15 cellular contexts compared by ENCODE assay signal in the genomic region with DNA sequence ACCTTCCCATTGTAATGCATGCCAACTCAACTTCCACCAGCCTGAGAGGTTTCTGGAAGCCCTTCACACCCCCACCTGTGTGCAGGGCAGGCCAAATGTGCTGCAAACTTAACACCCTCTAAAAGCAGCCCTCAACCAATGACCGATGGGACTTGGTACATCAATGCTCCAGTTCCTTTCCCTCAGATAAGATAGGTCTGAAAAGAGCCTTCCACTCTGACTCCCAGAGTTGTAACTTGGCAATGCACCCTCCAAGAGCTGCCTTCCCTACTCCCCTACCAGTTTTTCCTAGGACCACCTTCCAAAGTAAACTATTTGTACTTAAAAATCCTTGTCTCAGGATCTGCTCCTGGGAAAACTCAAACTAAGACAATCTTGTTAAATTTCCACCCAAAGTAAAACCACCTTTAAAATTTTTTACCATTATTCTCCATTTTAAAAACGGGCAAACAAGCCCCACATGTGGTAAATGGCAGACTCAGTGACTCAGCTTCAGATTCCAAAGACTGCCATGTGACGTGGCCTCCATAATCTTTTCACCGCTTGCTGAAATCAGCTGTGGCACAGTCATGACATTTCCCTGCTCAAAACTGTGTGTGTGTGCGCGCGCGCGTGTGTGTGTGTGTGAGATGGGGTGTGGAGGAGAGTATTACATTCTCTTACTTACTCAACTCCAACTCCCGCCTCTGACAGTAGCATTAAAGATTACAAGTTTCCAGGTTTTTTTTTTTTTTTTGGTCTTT. TPM values are rescaled to one million over a fixed set of nuclear protein-coding genes. Genes with fewer than 3 reads are reported as not detected.
DNase-seq lines count a peak whose midpoint lies in the region; ATAC-seq and TF ChIP-seq lines count a peak whose summit lies in the region.
"Had no signal": no experiment of that assay in that cellular context is flagged by ENCODE, and none has a peak within 500 bp of the region (broad histone marks: within the 10 kb centered on the region; RNA-seq: fewer than 3 reads in every experiment).

No MANE protein-coding gene starts in this region.

- H3K27ac Mint-ChIP-seq in activated naive CD8-positive, alpha-beta T cell treated with anti-CD3 and anti-CD28 coated beads, Interleukin-2, amount 50 U/mL, for 24 hours: peak overlapping the region; percentile 68

- peaks cover 13% of the 10 kb centered on the region for H3K36me3 ChIP-seq in effector memory CD4-positive, alpha-beta T cell (ENCODE audit: control insufficient read depth, insufficient read depth, low read length)
- H3K36me3 ChIP-seq: breast epithelium, SJSA1 had no signal

- no peaks in the 10 kb centered on the region for H3K9me3 Mint-ChIP-seq in activated naive CD8-positive, alpha-beta T cell treated with anti-CD3 and anti-CD28 coated beads, Interleukin-2, amount 50 U/mL, for 24 hours
- H3K9me3 Mint-ChIP-seq: neural crest cell had no signal

- H3K4me3 Mint-ChIP-seq in activated naive CD8-positive, alpha-beta T cell treated with anti-CD3 and anti-CD28 coated beads, Interleukin-2, amount 50 U/mL, for 24 hours: no peak overlapping the region
- H3K4me3 Mint-ChIP-seq: neural crest cell had no signal

- peaks cover 69% of the 10 kb centered on the region for H3K36me3 Mint-ChIP-seq in activated naive CD8-positive, alpha-beta T cell treated with anti-CD3 and anti-CD28 coated beads, Interleukin-2, amount 50 U/mL, for 24 hours (ENCODE audit: low read depth)

- peak; percentile 47 for ATAC-seq in activated naive CD8-positive, alpha-beta T cell treated with anti-CD3 and anti-CD28 coated beads, Interleukin-2, amount 50 U/mL, for 24 hours

- in situ Hi-C loops in GM13976 (cut with MboI; ENCODE audit: low sequenced_read_pairs, unreplicated experiment): no loop called here

- peaks cover 20% of the 10 kb centered on the region for H3K4me1 ChIP-seq in effector memory CD4-positive, alpha-beta T cell (ENCODE audit: control insufficient read depth, insufficient read depth, low read length, poor library complexity, severe bottlenecking)
- H3K4me1 ChIP-seq: breast epithelium, SJSA1 had no signal

- no peak overlapping the region for H3K4me3 ChIP-seq in effector memory CD4-positive, alpha-beta T cell (ENCODE audit: insufficient read depth, low read depth, low read length, poor library complexity, severe bottlenecking)
- H3K4me3 ChIP-seq: breast epithelium, SJSA1 had no signal

- peak; percentile 82 for DNase-seq in EL
- DNase-seq in NCI-H69 (lab: John Stamatoyannopoulos, UW): peak; percentile 26
- DNase-seq in activated naive CD8-positive, alpha-beta T cell treated with anti-CD3 and anti-CD28 coated beads, Interleukin-2, amount 50 U/mL, for 24 hours: no peak
- peak; percentile 49 for DNase-seq in myocyte (ENCODE audit: low read depth)
- no peak for DNase-seq in NCI-H526 (lab: John Stamatoyannopoulos, UW)
- DNase-seq in effector memory CD4-positive, alpha-beta T cell: no peak
- DNase-seq in GM13976 (ENCODE audit: low spot score): no peak
- DNase-seq: DMS153; erythroblast; NCI-H748 treated with DMSO at 0.1 percent for 48 hours; small intestine; stimulated activated CD8-positive, alpha-beta memory T cell treated with anti-CD3 and anti-CD28 coated beads, Interleukin-4, amount 100 ng/mL, for 48 hours had no signal

- TF ChIP-seq CTCF in GM13976 (IDR thresholded peaks at IDR 0.05; ENCODE audit: borderline replicate concordance, control extremely low read depth, extremely low read depth, insufficient read depth, missing control alignments): no peak

- H3K27ac ChIP-seq in effector memory CD4-positive, alpha-beta T cell (ENCODE audit: insufficient read depth, low read length, poor library complexity, severe bottlenecking): no peak overlapping the region
- H3K27ac ChIP-seq: breast epithelium, SJSA1 had no signal

- H3K9me3 ChIP-seq in effector memory CD4-positive, alpha-beta T cell (ENCODE audit: control insufficient read depth, low read length): no peaks in the 10 kb centered on the region
- H3K9me3 ChIP-seq: breast epithelium, SJSA1 had no signal

- H3K4me1 Mint-ChIP-seq in activated naive CD8-positive, alpha-beta T cell treated with anti-CD3 and anti-CD28 coated beads, Interleukin-2, amount 50 U/mL, for 24 hours: peaks cover 89% of the 10 kb centered on the region
- H3K4me1 Mint-ChIP-seq: neural crest cell had no signal

- H3K27me3 Mint-ChIP-seq in activated naive CD8-positive, alpha-beta T cell treated with anti-CD3 and anti-CD28 coated beads, Interleukin-2, amount 50 U/mL, for 24 hours: no peaks in the 10 kb centered on the region

- no peaks in the 10 kb centered on the region for H3K27me3 ChIP-seq in effector memory CD4-positive, alpha-beta T cell (replicated peaks; ENCODE audit: control insufficient read depth, insufficient read depth, low read length, poor library complexity, severe bottlenecking)
- H3K27me3 ChIP-seq: breast epithelium had no signal

RNA-seq across cellular contexts. Expression of a gene that starts 17.2 kb away (rescaled TPM):
- total RNA-seq in myocyte: 0.05 and 0.27 TPM in 2 replicates
- polyA plus RNA-seq in myocyte (2012): 0.05 TPM
- total RNA-seq: SJSA1 had no signal

Comparison
In these comparisons a context has a peak if more than half of its experiments do, and no peak if none do; other contexts are left out.
1. DNase-seq: peak in EL (single experiment), NCI-H69 (single experiment) and myocyte (single experiment); none in activated naive CD8-positive, alpha-beta T cell treated with anti-CD3 and anti-CD28 coated beads, Interleukin-2, amount 50 U/mL, for 24 hours (single experiment), NCI-H526 (0 of 2), effector memory CD4-positive, alpha-beta T cell (0 of 3) and GM13976 (single experiment).